In the genomic region with DNA sequence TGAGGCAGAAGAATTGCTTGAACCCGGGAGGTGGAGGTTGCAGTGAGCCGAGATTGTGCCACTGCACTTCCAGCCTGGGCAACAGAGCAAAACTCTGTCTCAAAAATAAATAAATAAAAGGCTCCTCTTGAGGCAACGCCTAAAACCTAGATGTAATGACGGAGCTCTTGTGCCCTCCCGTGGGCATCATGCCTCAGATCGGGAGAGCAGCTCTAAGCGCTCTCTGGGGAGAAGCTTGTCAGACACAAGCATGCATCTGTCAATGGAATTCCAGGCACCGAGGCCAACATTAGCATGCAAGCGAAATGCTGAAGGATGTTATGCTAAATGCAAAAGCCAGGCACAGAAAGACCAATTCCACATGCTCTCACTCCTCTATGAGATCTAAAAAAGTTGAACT, we compare ENCODE assay signal across 8 cellular contexts. TPM values are rescaled to one million over a fixed set of nuclear protein-coding genes. Genes with fewer than 3 reads are reported as not detected.
DNase-seq lines count a peak whose midpoint lies in the region; ATAC-seq, FAIRE-seq and TF ChIP-seq lines count a peak whose summit lies in the region.

No MANE protein-coding gene starts in this region.

- TF ChIP-seq POLR2A in body of pancreas (IDR thresholded peaks at IDR 0.05) = no peak
- TF ChIP-seq POLR2A in H54 (IDR thresholded peaks at IDR 0.05; ENCODE audit: low read depth, low read length) = no peak

- H2AFZ ChIP-seq in GM23248 = no peak overlapping the region

- no peaks in the 10 kb centered on the region for H3K9me3 ChIP-seq in GM23248 (ENCODE audit: low read depth)
- H3K9me3 ChIP-seq in body of pancreas = peaks cover 0 to 4% (median 0%) of the 10 kb centered on the region in 3 donors

- no peak for TF ChIP-seq CTCF in body of pancreas (IDR thresholded peaks at IDR 0.05)

- H3K79me2 ChIP-seq in GM23248 (ENCODE audit: insufficient read depth) = no peaks in the 10 kb centered on the region

- H3K36me3 ChIP-seq in GM23248 (ENCODE audit: low read depth) (no peaks in the 10 kb centered on the region), body of pancreas (replicated peaks in 1 of 2; ENCODE audit: insufficient read depth in 1 of 2, low read depth in 2 of 2) (no peaks in the 10 kb centered on the region)

- no peaks in the 10 kb centered on the region for H4K20me1 ChIP-seq in GM23248 (ENCODE audit: insufficient read depth)

- H3K9me2 ChIP-seq in GM23248 (ENCODE audit: insufficient read depth) = no peaks in the 10 kb centered on the region

- H3K4me1 ChIP-seq in GM23248 (ENCODE audit: insufficient read depth) (peaks cover 6% of the 10 kb centered on the region; the same call in 1 of the 2 replicates), body of pancreas (no peaks in the 10 kb centered on the region)

- intact Hi-C loops in body of pancreas (cut with DNase I) = no loop called here

- H3K27me3 ChIP-seq in GM23248 (replicated peaks; ENCODE audit: insufficient read depth) = no peaks in the 10 kb centered on the region
- no peaks in the 10 kb centered on the region for H3K27me3 ChIP-seq in body of pancreas

- in situ Hi-C loops in GM23248 (cut with MboI) = loop anchor here (10.0 kb wide), 1 partner anchor 444 kb away; no protein-coding TSS in a partner anchor

- DNase-seq in GM23248 = peak; percentile 87
- peak; percentile 36 to 86 for DNase-seq in NCI-H446 (lab: John Stamatoyannopoulos, UW)
- peak in 3 of 4 donors; percentile 27 to 32 (median 28) for DNase-seq in body of pancreas
- peak; percentile 5 for DNase-seq in kidney glomerular epithelial cell (lab: John Stamatoyannopoulos, UW)
- DNase-seq in UCSD-AML1 (lab: John Stamatoyannopoulos, UW; ENCODE audit: unreplicated experiment) = no peak
- DNase-seq in KG1 (lab: John Stamatoyannopoulos, UW) = no peak
- no peak for DNase-seq in H54 (ENCODE audit: insufficient read length, low spot score)

- no peak overlapping the region for H3K4me2 ChIP-seq in GM23248 (ENCODE audit: unreplicated experiment)

- H3K27ac ChIP-seq in GM23248 = no peak overlapping the region
- H3K27ac ChIP-seq in body of pancreas = no peak overlapping the region

- WGBS in GM23248 (ENCODE audit: low coverage in 1 of 2, low lambda C conversion rate in 2 of 2, missing lambda C conversion rate in 2 of 2), 2 experiments = 1 to 6% methylated on average over 9 of the region's 9 CpGs
- 14 to 22% methylated on average over 9 of the region's 9 CpGs for WGBS in body of pancreas, 2 donors

- FAIRE-seq in H54 (lab: Jason Lieb, UNC) = no peak

- H3K9ac ChIP-seq in GM23248 = no peak overlapping the region

- no peak for ATAC-seq in body of pancreas
- no peak for ATAC-seq in GM19455 (IDR thresholded peaks at IDR 0.05; ENCODE audit: unreplicated experiment)

- H3K4me3 ChIP-seq in GM23248 (no peak overlapping the region), body of pancreas (no peak overlapping the region)

- H3F3A ChIP-seq in GM23248 (ENCODE audit: insufficient read depth) = peaks cover 4% of the 10 kb centered on the region; the same call in 1 of the 2 replicates

RNA-seq across cellular contexts. Expression of gene MRI1, which starts 45.6 kb away (rescaled TPM):
- 39.7 and 60.6 TPM in 2 replicates for total RNA-seq in GM23248 (2014; rRNA removed; shearing (Covaris generic))
- 14.3 and 16.5 TPM in 2 replicates for polyA plus RNA-seq in GM23248 (2016; fragmentation: Nextera tagmentation; extraction: Ambion mirVana)
- 10 to 100 TPM; 69.0 to 82.7 TPM for total RNA-seq in body of pancreas

RNA-seq across cellular contexts. Expression of gene C19orf53, which starts 55.5 kb away (rescaled TPM):
- total RNA-seq in GM23248 (2014; rRNA removed; shearing (Covaris generic)) = 115 and 122 TPM in 2 replicates
- 309 TPM in 2 replicates for polyA plus RNA-seq in GM23248 (2016; fragmentation: Nextera tagmentation; extraction: Ambion mirVana)
- 100 to 1,000 TPM in 1 of 2 donors, 10 to 100 TPM in 1; 47.7 to 103 TPM for total RNA-seq in body of pancreas

Comparison
In these comparisons a context has a peak if more than half of its experiments do, and no peak if none do; other contexts are left out.
1. DNase-seq: peak in GM23248 (single experiment), NCI-H446 (2 of 2), body of pancreas (3 of 4) and kidney glomerular epithelial cell (single experiment); none in UCSD-AML1 (single experiment), KG1 (single experiment) and H54 (single experiment).